1 cellular context compared by ENCODE assay signal in genomic region chr20:11890331-11891080, GRCh38.
TF ChIP-seq lines count a peak whose summit lies in the region.

No MANE protein-coding gene starts in this region.

TF ChIP-seq in A549, 52 proteins besides CTCF, POLR2A, EP300 and RAD21 (continued from another document):
- TF ChIP-seq E2F6 (IDR thresholded peaks at IDR 0.05; ENCODE audit: borderline replicate concordance, low read depth) (peak; percentile 62; the same call in 1 of the 2 replicates), NFE2L2 (conservative IDR thresholded peaks at IDR 0.05; ENCODE audit: low read length) (no peak)
TF ChIP-seq in A549: peak in this region for 7.
